Comparison of ENCODE assay signal across 2 cellular contexts in genomic region chr19:15422311-15423075, GRCh38.
A peak's percentile ranks its signal among the peaks of the same experiment; 100 is the strongest.
TF ChIP-seq lines count a peak whose summit lies in the region.

No MANE protein-coding gene starts in this region.

TF ChIP-seq in HEK293, 187 proteins besides CTCF, POLR2A, EP300 and RAD21:
- TF ChIP-seq SCRT2 (tag by site-specific recombination; IDR thresholded peaks at IDR 0.05) (no peak), ZNF514 (tag by site-specific recombination; IDR thresholded peaks at IDR 0.05) (no peak), ZIC2 (tag by site-specific recombination; IDR thresholded peaks at IDR 0.05) (peak; percentile 30; the same call in 1 of the 2 replicates), GLIS1 (tag by site-specific recombination; IDR thresholded peaks at IDR 0.05) (peak; percentile 85), ZSCAN4 (tag by site-specific recombination; IDR thresholded peaks at IDR 0.05) (no peak)

TF ChIP-seq in HepG2, 621 proteins besides CTCF, POLR2A, EP300 and RAD21:
- no peak for TF ChIP-seq NPAS2 (CRISPR knock-in tag; IDR thresholded peaks at IDR 0.05; ENCODE audit: borderline replicate concordance)
- TF ChIP-seq ELF3 (CRISPR knock-in tag; IDR thresholded peaks at IDR 0.05): no peak
- TF ChIP-seq, protein P1, sequence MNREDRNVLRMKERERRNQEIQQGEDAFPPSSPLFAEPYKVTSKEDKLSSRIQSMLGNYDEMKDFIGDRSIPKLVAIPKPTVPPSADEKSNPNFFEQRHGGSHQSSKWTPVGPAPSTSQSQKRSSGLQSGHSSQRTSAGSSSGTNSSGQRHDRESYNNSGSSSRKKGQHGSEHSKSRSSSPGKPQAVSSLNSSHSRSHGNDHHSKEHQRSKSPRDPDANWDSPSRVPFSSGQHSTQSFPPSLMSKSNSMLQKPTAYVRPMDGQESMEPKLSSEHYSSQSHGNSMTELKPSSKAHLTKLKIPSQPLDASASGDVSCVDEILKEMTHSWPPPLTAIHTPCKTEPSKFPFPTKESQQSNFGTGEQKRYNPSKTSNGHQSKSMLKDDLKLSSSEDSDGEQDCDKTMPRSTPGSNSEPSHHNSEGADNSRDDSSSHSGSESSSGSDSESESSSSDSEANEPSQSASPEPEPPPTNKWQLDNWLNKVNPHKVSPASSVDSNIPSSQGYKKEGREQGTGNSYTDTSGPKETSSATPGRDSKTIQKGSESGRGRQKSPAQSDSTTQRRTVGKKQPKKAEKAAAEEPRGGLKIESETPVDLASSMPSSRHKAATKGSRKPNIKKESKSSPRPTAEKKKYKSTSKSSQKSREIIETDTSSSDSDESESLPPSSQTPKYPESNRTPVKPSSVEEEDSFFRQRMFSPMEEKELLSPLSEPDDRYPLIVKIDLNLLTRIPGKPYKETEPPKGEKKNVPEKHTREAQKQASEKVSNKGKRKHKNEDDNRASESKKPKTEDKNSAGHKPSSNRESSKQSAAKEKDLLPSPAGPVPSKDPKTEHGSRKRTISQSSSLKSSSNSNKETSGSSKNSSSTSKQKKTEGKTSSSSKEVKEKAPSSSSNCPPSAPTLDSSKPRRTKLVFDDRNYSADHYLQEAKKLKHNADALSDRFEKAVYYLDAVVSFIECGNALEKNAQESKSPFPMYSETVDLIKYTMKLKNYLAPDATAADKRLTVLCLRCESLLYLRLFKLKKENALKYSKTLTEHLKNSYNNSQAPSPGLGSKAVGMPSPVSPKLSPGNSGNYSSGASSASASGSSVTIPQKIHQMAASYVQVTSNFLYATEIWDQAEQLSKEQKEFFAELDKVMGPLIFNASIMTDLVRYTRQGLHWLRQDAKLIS (CRISPR knock-in tag; IDR thresholded peaks at IDR 0.05): no peak
- no peak for TF ChIP-seq NFKB2 (CRISPR knock-in tag; IDR thresholded peaks at IDR 0.05; ENCODE audit: borderline replicate concordance)
- peak; percentile 67 for TF ChIP-seq AGO2 (optimal IDR thresholded peaks at IDR 0.05; ENCODE audit: low read depth, low read length)
- TF ChIP-seq DNMT3B (CRISPR knock-in tag; conservative IDR thresholded peaks at IDR 0.05): no peak
- no peak for TF ChIP-seq ZNF672 (CRISPR knock-in tag; IDR thresholded peaks at IDR 0.05)
- no peak for TF ChIP-seq ZFP36 (IDR thresholded peaks at IDR 0.05; ENCODE audit: borderline replicate concordance, low read depth, low read length, partially characterized antibody)
- no peak for TF ChIP-seq FOXM1 (CRISPR knock-in tag; IDR thresholded peaks at IDR 0.05)
